ENCODE assay signal across 16 cellular contexts in the genomic region with DNA sequence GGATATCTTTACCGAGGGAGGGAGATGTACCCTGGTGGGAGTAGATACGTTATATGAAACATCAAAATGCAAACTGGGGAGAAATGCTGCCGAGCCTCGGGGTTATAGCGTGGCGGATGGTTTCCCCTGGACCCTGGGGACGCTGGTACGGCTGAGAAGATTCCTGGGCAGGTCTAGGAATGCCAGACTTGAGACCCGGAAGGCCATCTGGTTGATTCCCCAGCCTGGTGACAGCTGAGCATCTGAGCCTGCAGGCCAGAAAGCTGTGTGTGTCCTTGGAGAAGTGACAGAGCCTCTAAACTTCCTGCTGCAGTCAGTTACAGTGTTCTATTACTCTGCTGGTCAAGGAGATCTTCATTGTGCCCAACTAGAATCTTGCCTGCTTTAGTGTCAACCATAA. TPM values are rescaled to one million over a fixed set of nuclear protein-coding genes. Genes with fewer than 3 reads are reported as not detected.
DNase-seq lines count a peak whose midpoint lies in the region; ATAC-seq and TF ChIP-seq lines count a peak whose summit lies in the region.
"Had no signal": no experiment of that assay in that cellular context is flagged by ENCODE, and none has a peak within 500 bp of the region (broad histone marks: within the 10 kb centered on the region; RNA-seq: fewer than 3 reads in every experiment).

No MANE protein-coding gene starts in this region.

- H3K27ac Mint-ChIP-seq in endodermal cell, result no peak overlapping the region
- peak overlapping the region; percentile 66 to 88 (median 77) for H3K27ac Mint-ChIP-seq in nephron
- H3K27ac Mint-ChIP-seq: activated CD8-positive, alpha-beta memory T cell treated with anti-CD3 and anti-CD28 coated beads, Interleukin-2, amount 10 ng/mL, durations not matched to agents 7 days and 5 days had no signal

- no peaks in the 10 kb centered on the region for H3K36me3 ChIP-seq in DOHH2 (ENCODE audit: control insufficient read depth, low read length)
- peaks cover 65% of the 10 kb centered on the region for H3K36me3 ChIP-seq in HUES6 (ENCODE audit: control insufficient read depth, insufficient read depth, low read length)
- H3K36me3 ChIP-seq in endodermal cell (ENCODE audit: control insufficient read depth, insufficient read depth, low read length), result peaks cover 3% of the 10 kb centered on the region

- H3K27ac ChIP-seq in DOHH2 (ENCODE audit: low read depth, low read length) (no peak overlapping the region), HUES6 (ENCODE audit: low read depth, low read length) (no peak overlapping the region), endodermal cell (ENCODE audit: low read depth, low read length) (no peak overlapping the region)

- H3K9ac ChIP-seq in HUES6 (ENCODE audit: low read length), result peak overlapping the region; percentile 74
- no peak overlapping the region for H3K9ac ChIP-seq in endodermal cell (ENCODE audit: extremely low read depth, low read length, poor library complexity, severe bottlenecking)

- peak overlapping the region; percentile 98 for H3K4me2 ChIP-seq in DOHH2 (ENCODE audit: low read length)

- H3K4me3 ChIP-seq in DOHH2 (ENCODE audit: low read length), result peak overlapping the region; percentile 84; the same call in 1 of the 2 replicates
- H3K4me3 ChIP-seq in HUES6 (ENCODE audit: low read depth, low read length), result peak overlapping the region; percentile 75
- H3K4me3 ChIP-seq in endodermal cell (ENCODE audit: low read length), result peak overlapping the region; percentile 72
- H3K4me3 ChIP-seq in foreskin fibroblast (ENCODE audit: low read depth in 1 of 2, low read length in 2 of 2), result no peak overlapping the region

- peaks cover 7% of the 10 kb centered on the region for H3K9me3 Mint-ChIP-seq in endodermal cell
- H3K9me3 Mint-ChIP-seq in nephron, result no peaks in the 10 kb centered on the region

- no peaks in the 10 kb centered on the region for H3K9me3 ChIP-seq in DOHH2 (ENCODE audit: control insufficient read depth, insufficient read depth, low read length)
- H3K9me3 ChIP-seq in HUES6 (ENCODE audit: control insufficient read depth, insufficient read depth, low read depth, low read length), result peaks cover 5% of the 10 kb centered on the region; the same call in 1 of the 2 replicates
- H3K9me3 ChIP-seq in endodermal cell (ENCODE audit: control insufficient read depth, low read length), result no peaks in the 10 kb centered on the region

- H3K4me1 Mint-ChIP-seq in endodermal cell (peaks cover 3% of the 10 kb centered on the region), nephron (peaks cover 67% of the 10 kb centered on the region)

- H3K4me3 Mint-ChIP-seq in endodermal cell (peak overlapping the region; percentile 77), nephron (peak overlapping the region; percentile 86 to 96 (median 91))
- H3K4me3 Mint-ChIP-seq: activated CD8-positive, alpha-beta memory T cell treated with anti-CD3 and anti-CD28 coated beads, Interleukin-2, amount 10 ng/mL, durations not matched to agents 7 days and 5 days had no signal

- H3K27me3 Mint-ChIP-seq in endodermal cell (ENCODE audit: insufficient read depth) (peaks cover 19% of the 10 kb centered on the region), nephron (ENCODE audit: low read depth) (peaks cover 6% of the 10 kb centered on the region)

- no peak for TF ChIP-seq CTCF in DOHH2 (IDR thresholded peaks at IDR 0.05; ENCODE audit: low read depth, low read length, poor library complexity, severe bottlenecking)
- TF ChIP-seq CTCF in endodermal cell (conservative IDR thresholded peaks at IDR 0.05), result no peak
- TF ChIP-seq CTCF in nephron (IDR thresholded peaks at IDR 0.05; ENCODE audit: unreplicated experiment in 3 of 3), result no peak
- no peak for TF ChIP-seq CTCF in foreskin fibroblast (IDR thresholded peaks at IDR 0.05; ENCODE audit: low read depth, low read length)

- H3F3A ChIP-seq in DOHH2 (ENCODE audit: control insufficient read depth, insufficient read depth), result peaks cover 3% of the 10 kb centered on the region; the same call in 1 of the 2 replicates

- H3K36me3 Mint-ChIP-seq in endodermal cell (ENCODE audit: low read depth), result peaks cover 11% of the 10 kb centered on the region
- peaks cover 37% of the 10 kb centered on the region for H3K36me3 Mint-ChIP-seq in nephron (ENCODE audit: low read depth)
- H3K36me3 Mint-ChIP-seq: activated CD8-positive, alpha-beta memory T cell treated with anti-CD3 and anti-CD28 coated beads, Interleukin-2, amount 10 ng/mL, durations not matched to agents 7 days and 5 days had no signal

- H3K4me1 ChIP-seq in DOHH2 (ENCODE audit: control insufficient read depth, low read length) (peaks cover 37% of the 10 kb centered on the region), HUES6 (ENCODE audit: control insufficient read depth, insufficient read depth, low read length) (peaks cover 39% of the 10 kb centered on the region), endodermal cell (ENCODE audit: control insufficient read depth, insufficient read depth, low read length) (no peaks in the 10 kb centered on the region)

- DNase-seq in endodermal cell (no peak), epidermal melanocyte (ENCODE audit: insufficient read length, low spot score) (no peak), foreskin fibroblast (no peak), GM19240 (ENCODE audit: insufficient read length, low spot score) (no peak)
- DNase-seq: activated CD4-positive, CD25-positive, alpha-beta regulatory T cell treated with anti-CD3 and anti-CD28 coated beads, Interleukin-2, amount 50 U/mL, for 72 hours; activated CD8-positive, alpha-beta memory T cell treated with anti-CD3 and anti-CD28 coated beads, Interleukin-2, amount 10 ng/mL, durations not matched to agents 7 days and 5 days; AML-193; DMS153; left ventricle myocardium superior; NCI-H1048; NCI-H2107; NCI-H69 had no signal

- no peaks in the 10 kb centered on the region for H3K79me2 ChIP-seq in DOHH2 (ENCODE audit: control insufficient read depth, low read length)

- H3K27me3 ChIP-seq in DOHH2 (ENCODE audit: control insufficient read depth, low read length), result peaks cover 7% of the 10 kb centered on the region
- H3K27me3 ChIP-seq in HUES6 (ENCODE audit: control insufficient read depth, insufficient read depth, low read length), result no peaks in the 10 kb centered on the region
- peaks cover 14% of the 10 kb centered on the region for H3K27me3 ChIP-seq in endodermal cell (ENCODE audit: control insufficient read depth, insufficient read depth, low read length, poor library complexity, severe bottlenecking)

- ATAC-seq in GM18517 (IDR thresholded peaks at IDR 0.05; ENCODE audit: unreplicated experiment), result no peak
- ATAC-seq: activated CD8-positive, alpha-beta memory T cell treated with anti-CD3 and anti-CD28 coated beads, Interleukin-2, amount 10 ng/mL, durations not matched to agents 7 days and 5 days; left ventricle myocardium superior had no signal

- 78 to 80% methylated on average over 8 to 9 of the region's 9 CpGs for WGBS in endodermal cell (ENCODE audit: insufficient coverage in 1 of 2, insufficient read length in 1 of 2), 2 experiments

- H4K20me1 ChIP-seq in DOHH2 (ENCODE audit: control insufficient read depth, insufficient read depth, low read depth, low read length), result no peaks in the 10 kb centered on the region

- no peaks in the 10 kb centered on the region for H3K9me2 ChIP-seq in DOHH2 (replicated peaks; ENCODE audit: control insufficient read depth, low read length)

RNA-seq across cellular contexts. Expression of gene VASH2, which starts 2.3 kb away (rescaled TPM):
- total RNA-seq in endodermal cell, result 10 to 100 TPM; 13.7 to 30.2 TPM
- polyA plus RNA-seq in endodermal cell (2013, experiment 1 of 2), result 22.4 TPM
- polyA plus RNA-seq in endodermal cell (2013, experiment 2 of 2), result 18.2 TPM

Comparison
In these comparisons a context has a peak if more than half of its experiments do, and no peak if none do; other contexts are left out.
1. H3K4me3 ChIP-seq: peak in DOHH2 (single experiment), HUES6 (single experiment) and endodermal cell (single experiment); none in foreskin fibroblast (0 of 2).